In genomic region chr5:4684946-4685345, GRCh38 we compare ENCODE assay signal across 26 cellular contexts.
"Had no signal": no experiment of that assay in that cellular context is flagged by ENCODE, and none has a peak within 500 bp of the region (broad histone marks: within the 10 kb centered on the region; RNA-seq: fewer than 3 reads in every experiment).

No MANE protein-coding gene starts in this region.

- H3K4me1 ChIP-seq: colonic mucosa, esophagus muscularis mucosa, esophagus squamous epithelium, foreskin keratinocyte, gastrocnemius medialis, gastroesophageal sphincter, heart left ventricle, heart right ventricle had no signal

- H3K4me3 ChIP-seq: colonic mucosa, coronary artery, dorsolateral prefrontal cortex, esophagus muscularis mucosa, esophagus squamous epithelium, gastrocnemius medialis, gastroesophageal sphincter, heart left ventricle, heart right ventricle had no signal

- FAIRE-seq: colon, endothelial cell of umbilical vein had no signal

- H3K27ac ChIP-seq: colonic mucosa, coronary artery, dorsolateral prefrontal cortex, epithelial cell of prostate, esophagus muscularis mucosa, esophagus squamous epithelium, foreskin keratinocyte, gastrocnemius medialis, gastroesophageal sphincter, heart left ventricle, heart right ventricle had no signal

- H3K9me3 ChIP-seq: colonic mucosa, gastrocnemius medialis had no signal

- ATAC-seq: effector memory CD8-positive, alpha-beta T cell; esophagus mucosa; foreskin keratinocyte; gastrocnemius medialis; gastroesophageal sphincter; heart left ventricle; heart right ventricle had no signal

- H3K27me3 ChIP-seq: colonic mucosa, esophagus muscularis mucosa, esophagus squamous epithelium, foreskin keratinocyte, gastrocnemius medialis, gastroesophageal sphincter, heart left ventricle had no signal

- DNase-seq: colonic mucosa; cortex of kidney; dermis blood vessel endothelial cell; dorsolateral prefrontal cortex; effector CD4-positive, alpha-beta T cell; effector CD8-positive, alpha-beta T cell; effector memory CD4-positive, alpha-beta T cell; effector memory CD8-positive, alpha-beta T cell; endodermal cell; erythroblast; esophagus squamous epithelium; foreskin fibroblast; foreskin keratinocyte; foreskin melanocyte; gastrocnemius medialis; glutamatergic neuron; head of caudate nucleus; heart left ventricle; heart right ventricle had no signal

- H3K36me3 ChIP-seq: colonic mucosa, esophagus muscularis mucosa, esophagus squamous epithelium, gastrocnemius medialis, gastroesophageal sphincter, heart left ventricle, heart right ventricle had no signal
